In genomic region chr13:44989071-44989889, GRCh38 we compare ENCODE assay signal across 8 cellular contexts. TPM values are rescaled to one million over a fixed set of nuclear protein-coding genes. Genes with fewer than 3 reads are reported as not detected.
A peak's percentile ranks its signal among the peaks of the same experiment; 100 is the strongest.
DNase-seq lines count a peak whose midpoint lies in the region; ATAC-seq and TF ChIP-seq lines count a peak whose summit lies in the region.

Gene GPALPP1 (plus strand): TSS chr13:44989538. CDS start chr13:44989655, 117 bp downstream.
Gene NUFIP1 (minus strand): TSS chr13:44989471. CDS start chr13:44989436, 35 bp downstream.

- H3K4me2 ChIP-seq in MM.1S (ENCODE audit: low read depth, low read length) (peak within 1 kb of the TSS; percentile 76), neuronal stem cell (ENCODE audit: insufficient read depth, low read length, poor library complexity, severe bottlenecking) (peak within 1 kb of the TSS; percentile 95)

- H2AK5ac ChIP-seq in neuronal stem cell (ENCODE audit: low read depth, low read length): peak within 1 kb of the TSS; percentile 2

- peaks cover 54% of the 10 kb centered on the region for H3K79me2 ChIP-seq in MM.1S (ENCODE audit: low read length)

- peak within 1 kb of the TSS; percentile 56 for H3K23ac ChIP-seq in neuronal stem cell (ENCODE audit: low read depth, low read length, poor library complexity)

- no peak for TF ChIP-seq EP300 in gastroesophageal sphincter (IDR thresholded peaks at IDR 0.05)

- no peaks in the 10 kb centered on the region for H3K36me3 ChIP-seq in MM.1S (replicated peaks; ENCODE audit: insufficient read depth, low read length)
- H3K36me3 ChIP-seq in gastroesophageal sphincter: peaks cover 0 to 28% of the 10 kb centered on the region in 2 donors
- H3K36me3 ChIP-seq in neuronal stem cell (replicated peaks in 1 of 2; ENCODE audit: control insufficient read depth in 2 of 2, insufficient read depth in 2 of 2, low read length in 2 of 2): peaks cover 1 to 28% of the 10 kb centered on the region in 2 donors
- H3K36me3 ChIP-seq in subcutaneous abdominal adipose tissue (ENCODE audit: control insufficient read depth in 5 of 5, insufficient read depth in 5 of 5, low read length in 5 of 5): peaks cover 0 to 7% (median 6%) of the 10 kb centered on the region in 5 donors

- H2BK12ac ChIP-seq in neuronal stem cell (ENCODE audit: low read length): no peak within 1 kb of the TSS

- H3K4me1 ChIP-seq in MM.1S (ENCODE audit: low read length) (no peaks in the 10 kb centered on the region), gastroesophageal sphincter (peaks cover 0 to 63% (median 18%) of the 10 kb centered on the region in 3 donors), neuronal stem cell (ENCODE audit: control insufficient read depth in 2 of 2, insufficient read depth in 1 of 2, low read depth in 1 of 2, low read length in 2 of 2) (peaks cover 7 to 8% of the 10 kb centered on the region in 2 donors), subcutaneous abdominal adipose tissue (ENCODE audit: control insufficient read depth in 5 of 5, insufficient read depth in 5 of 5, low read length in 5 of 5) (peaks cover 4 to 30% (median 27%) of the 10 kb centered on the region in 5 donors)

- peak within 1 kb of the TSS; percentile 74 for H3K18ac ChIP-seq in neuronal stem cell (ENCODE audit: low read length)

- H3K27me3 ChIP-seq in MM.1S (replicated peaks; ENCODE audit: insufficient read depth, low read length) (no peaks in the 10 kb centered on the region), gastroesophageal sphincter (no peaks in the 10 kb centered on the region), neuronal stem cell (ENCODE audit: control insufficient read depth in 3 of 3, insufficient read depth in 3 of 3, low read depth in 1 of 3, low read length in 3 of 3) (no peaks in the 10 kb centered on the region), subcutaneous abdominal adipose tissue (ENCODE audit: control insufficient read depth in 5 of 5, insufficient read depth in 4 of 5, low read length in 5 of 5) (no peaks in the 10 kb centered on the region)

- peak within 1 kb of the TSS; percentile 70 for H2AFZ ChIP-seq in MM.1S (ENCODE audit: low read length)
- H2AFZ ChIP-seq in neuronal stem cell (ENCODE audit: low read length): peak within 1 kb of the TSS; percentile 92

- H4K20me1 ChIP-seq in MM.1S (ENCODE audit: insufficient read depth, low read length): no peaks in the 10 kb centered on the region

- H3K9me3 ChIP-seq in MM.1S (replicated peaks; ENCODE audit: insufficient read depth, low read length) (no peaks in the 10 kb centered on the region), gastroesophageal sphincter (no peaks in the 10 kb centered on the region), neuronal stem cell (replicated peaks in 1 of 2; ENCODE audit: control insufficient read depth in 2 of 2, insufficient read depth in 1 of 2, low read depth in 1 of 2, low read length in 2 of 2) (no peaks in the 10 kb centered on the region), subcutaneous abdominal adipose tissue (ENCODE audit: control insufficient read depth in 5 of 5, low read length in 5 of 5) (no peaks in the 10 kb centered on the region)

- H3K4me3 ChIP-seq in MM.1S (ENCODE audit: low read length) (peak within 1 kb of the TSS; percentile 87), gastroesophageal sphincter (peak within 1 kb of the TSS; percentile 85 to 87), neuronal stem cell (ENCODE audit: low read length in 2 of 2) (peak within 1 kb of the TSS; percentile 67 to 96), subcutaneous abdominal adipose tissue (ENCODE audit: low read depth in 1 of 5, low read length in 5 of 5) (peak within 1 kb of the TSS; percentile 84 to 97 (median 97))

- no peaks in the 10 kb centered on the region for H3K9me2 ChIP-seq in MM.1S (replicated peaks; ENCODE audit: insufficient read depth, low read length)

- no peak within 1 kb of the TSS for H4K91ac ChIP-seq in neuronal stem cell (ENCODE audit: low read depth, low read length, poor library complexity)

- peak within 1 kb of the TSS; percentile 25 for H3K14ac ChIP-seq in neuronal stem cell (ENCODE audit: low read length)

- H3K27ac ChIP-seq in MM.1S (ENCODE audit: low read length): peak within 1 kb of the TSS; percentile 45; the same call in 1 of the 2 replicates
- peak within 1 kb of the TSS; percentile 67 to 89 (median 88) for H3K27ac ChIP-seq in gastroesophageal sphincter
- H3K27ac ChIP-seq in neuronal stem cell (replicated peaks; ENCODE audit: low read length): no peak within 1 kb of the TSS
- peak within 1 kb of the TSS; percentile 89 for H3K27ac ChIP-seq in subcutaneous abdominal adipose tissue (ENCODE audit: low read depth, low read length)

- peak; percentile 46 to 51 for TF ChIP-seq POLR2A in gastroesophageal sphincter (IDR thresholded peaks at IDR 0.05)

- no peaks in the 10 kb centered on the region for H3F3A ChIP-seq in MM.1S (ENCODE audit: insufficient read depth, low read length)

- 0 to 3% methylated on average over 6 of the region's 66 CpGs for WGBS in gastroesophageal sphincter (ENCODE audit: low coverage in 1 of 2), 2 donors
- no CpG with 5 or more reads among the region's 66 CpGs for WGBS in neuronal stem cell (ENCODE audit: extremely low coverage in 2 of 2, insufficient read length in 2 of 2, insufficient replicate concordance in 1 of 2), 2 donors

- peak; percentile 98 for ATAC-seq in gastroesophageal sphincter

- H3K4ac ChIP-seq in neuronal stem cell (ENCODE audit: low read length): no peak within 1 kb of the TSS

- H4K8ac ChIP-seq in neuronal stem cell (ENCODE audit: low read depth, low read length): no peak within 1 kb of the TSS

- no peak for TF ChIP-seq CTCF in MM.1S (IDR thresholded peaks at IDR 0.05; ENCODE audit: low read length)
- TF ChIP-seq CTCF in gastroesophageal sphincter (IDR thresholded peaks at IDR 0.05): peak in 2 of 4 experiments; percentile 9 to 31

- H2BK120ac ChIP-seq in neuronal stem cell (ENCODE audit: low read depth, low read length): no peak within 1 kb of the TSS

- DNase-seq in GDM1 (lab: John Stamatoyannopoulos, UW) (peak; percentile 91), HCEC 1CT (peak; percentile 94), MM.1S (peak; percentile 87), SIG-M5 treated with dmso at 0.1 percent for 504 hours (lab: John Stamatoyannopoulos, UW; ENCODE audit: unreplicated experiment) (peak; percentile 95), neuronal stem cell (ENCODE audit: low spot score) (peak; percentile 91)
- peak; percentile 76 to 83 (median 82) for DNase-seq in activated naive CD4-positive, alpha-beta T cell (lab: John Stamatoyannopoulos, UW)

- H3K79me1 ChIP-seq in neuronal stem cell (ENCODE audit: low read depth, low read length): peaks cover 10% of the 10 kb centered on the region

- no peak within 1 kb of the TSS for H2BK15ac ChIP-seq in neuronal stem cell (ENCODE audit: low read length)

- H2BK5ac ChIP-seq in neuronal stem cell (ENCODE audit: low read length): peak within 1 kb of the TSS; percentile 26

- peak within 1 kb of the TSS; percentile 83 for H3K9ac ChIP-seq in MM.1S (ENCODE audit: low read length)
- H3K9ac ChIP-seq in neuronal stem cell (ENCODE audit: low read depth, low read length, poor library complexity): peak within 1 kb of the TSS; percentile 89
- peak within 1 kb of the TSS; percentile 73 to 100 (median 99) for H3K9ac ChIP-seq in subcutaneous abdominal adipose tissue (ENCODE audit: low read length in 5 of 5)

RNA-seq across cellular contexts. Expression of gene GPALPP1, which starts in this region (rescaled TPM):
- 10 to 100 TPM; 25.8 to 32.7 (median 26.4) TPM for total RNA-seq in gastroesophageal sphincter
- polyA plus RNA-seq in neuronal stem cell (2013, experiment 1 of 2): 44.0 TPM
- 43.6 TPM for polyA plus RNA-seq in neuronal stem cell (2013, experiment 2 of 2)

RNA-seq across cellular contexts. Expression of gene NUFIP1, which starts in this region (rescaled TPM):
- 1 to 10 TPM; 2.5 to 4.7 (median 3.0) TPM for total RNA-seq in gastroesophageal sphincter
- 11.4 TPM for polyA plus RNA-seq in neuronal stem cell (2013, experiment 1 of 2)
- 11.8 TPM for polyA plus RNA-seq in neuronal stem cell (2013, experiment 2 of 2)
